ENCODE assay signal across 10 cellular contexts in genomic region chr7:116271161-116271979, GRCh38.
A peak's percentile ranks its signal among the peaks of the same experiment; 100 is the strongest.
DNase-seq lines count a peak whose midpoint lies in the region; ATAC-seq and TF ChIP-seq lines count a peak whose summit lies in the region.
"Had no signal": no experiment of that assay in that cellular context is flagged by ENCODE, and none has a peak within 500 bp of the region (broad histone marks: within the 10 kb centered on the region; RNA-seq: fewer than 3 reads in every experiment).

No MANE protein-coding gene starts in this region.

- H3K9me3 ChIP-seq in AG04450 (ENCODE audit: control insufficient read depth, insufficient read depth, low read length) (no peaks in the 10 kb centered on the region), RWPE2 (ENCODE audit: severe bottlenecking) (no peaks in the 10 kb centered on the region), osteoblast (ENCODE audit: low read depth, low read length) (no peaks in the 10 kb centered on the region), H9 (ENCODE audit: control insufficient read depth, low read depth, low read length) (no peaks in the 10 kb centered on the region)

- H3K9me3 Mint-ChIP-seq in H9 = no peaks in the 10 kb centered on the region

- no CpG with 5 or more reads among the region's 6 CpGs for WGBS in H9 (ENCODE audit: extremely low coverage, insufficient read length, low lambda C conversion rate)

- H3K23me2 ChIP-seq in H9 (ENCODE audit: insufficient read length, low read depth, low read length, poor library complexity, severe bottlenecking) = no peaks in the 10 kb centered on the region

- no peak overlapping the region for H4K91ac ChIP-seq in H9 (ENCODE audit: insufficient read length, low read depth, low read length)

- no peak overlapping the region for H4K5ac ChIP-seq in H9 (ENCODE audit: insufficient read length, low read depth, low read length)

- H3K4me1 Mint-ChIP-seq in H9 = peaks cover 5 to 8% of the 10 kb centered on the region in 2 experiments

- POLR2A ChIA-PET in AG04450 (lab: Yijun Ruan, JAX) = interaction anchor here (0.5 to 2.8 kb wide), 14 partner anchors 11 to 311 kb away, joined by 3 to 14 read pairs (median 4); no protein-coding TSS in a partner anchor

- H3K27ac Mint-ChIP-seq in H9 = 0 out of 7 replicates have a peak overlapping the region, but pooled peaks of 1 of the 3 experiments have one; percentile 57

- H4K8ac ChIP-seq in H9 (replicated peaks; ENCODE audit: insufficient read length, low read depth, low read length) = no peak overlapping the region

- H3K79me1 ChIP-seq in H9 (ENCODE audit: insufficient read depth, low read depth, low read length, poor library complexity, severe bottlenecking) = no peaks in the 10 kb centered on the region

- intact Hi-C loops in dorsolateral prefrontal cortex (cut with DNase I) = loop anchor here in 1 of 2 donors (5.0 kb wide), 1 partner anchor 41 kb away; no protein-coding TSS in a partner anchor

- H2AK5ac ChIP-seq in H9 (ENCODE audit: insufficient read length, low read length) = no peak overlapping the region

- H3K56ac ChIP-seq in H9 (ENCODE audit: insufficient read length, low read depth, low read length) = no peak overlapping the region

- no peak overlapping the region for H2BK20ac ChIP-seq in H9 (ENCODE audit: low read depth, low read length, poor library complexity, severe bottlenecking)

- no peak overlapping the region for H2BK12ac ChIP-seq in H9 (ENCODE audit: insufficient read length, low read depth, low read length)

- no peaks in the 10 kb centered on the region for H3K79me2 ChIP-seq in osteoblast (ENCODE audit: insufficient read depth, low read length)
- no peaks in the 10 kb centered on the region for H3K79me2 ChIP-seq in H9 (ENCODE audit: insufficient read depth, low read length)

- no peak overlapping the region for H2AFZ ChIP-seq in osteoblast (ENCODE audit: low read length)
- no peak overlapping the region for H2AFZ ChIP-seq in H9 (ENCODE audit: low read length)

- no peaks in the 10 kb centered on the region for H3K27me3 Mint-ChIP-seq in H9 (ENCODE audit: low read depth)

- H3T11ph ChIP-seq in H9 (ENCODE audit: low read length) = no peak overlapping the region

- H2BK5ac ChIP-seq in H9 (ENCODE audit: insufficient read length, low read length) = no peak overlapping the region

- H3K27me3 ChIP-seq in AG04450 (ENCODE audit: control insufficient read depth, insufficient read depth, low read length) (no peaks in the 10 kb centered on the region), RWPE2 (ENCODE audit: insufficient read depth, poor library complexity, severe bottlenecking) (no peaks in the 10 kb centered on the region), osteoblast (ENCODE audit: insufficient read depth, low read length) (no peaks in the 10 kb centered on the region), H9 (ENCODE audit: insufficient read depth, low read length) (no peaks in the 10 kb centered on the region), dorsolateral prefrontal cortex (peaks cover 0 to 5% (median 0%) of the 10 kb centered on the region in 45 donors)

- H3K27ac ChIP-seq in AG04450 (ENCODE audit: low read depth, low read length) (peak overlapping the region; percentile 79), RWPE2 (ENCODE audit: poor library complexity, severe bottlenecking) (peak overlapping the region; percentile 99), osteoblast (ENCODE audit: low read depth, low read length) (peak overlapping the region; percentile 88), H9 (ENCODE audit: insufficient read length, low read depth, low read length) (no peak overlapping the region), dorsolateral prefrontal cortex (no peak overlapping the region)
- H3K27ac ChIP-seq: C4-2B had no signal

- H4K20me1 ChIP-seq in osteoblast (ENCODE audit: insufficient read depth, low read length) = no peaks in the 10 kb centered on the region
- H4K20me1 ChIP-seq in H9 (ENCODE audit: control insufficient read depth, insufficient read depth, insufficient read length) = no peaks in the 10 kb centered on the region

- H3K4me2 ChIP-seq in osteoblast (ENCODE audit: insufficient read depth, low read length) (peak overlapping the region; percentile 79), H9 (ENCODE audit: insufficient read depth, insufficient read length, low read length) (no peak overlapping the region)

- H3K9ac ChIP-seq in H9 (ENCODE audit: extremely low read depth, insufficient read length, low read length) = no peak overlapping the region

- H3K14ac ChIP-seq in H9 (ENCODE audit: insufficient read depth, low read length) = no peak overlapping the region

- CTCF ChIA-PET in AG04450 (lab: Charles Lee) = interaction anchor here (1.0 to 2.4 kb wide), 4 partner anchors 12 to 320 kb away, joined by 3 to 6 read pairs (median 5); no protein-coding TSS in a partner anchor

- H3K4me3 Mint-ChIP-seq in H9 = no peak overlapping the region

- no peak overlapping the region for H2BK120ac ChIP-seq in H9 (ENCODE audit: low read depth, low read length, poor library complexity, severe bottlenecking)

- H3K23ac ChIP-seq in H9 (ENCODE audit: insufficient read length, low read depth, low read length) = no peak overlapping the region

- peak; percentile 51 for DNase-seq in AG04450 (ENCODE audit: low read depth, low spot score)
- no peak for DNase-seq in RWPE2 (ENCODE audit: low spot score)
- peak; percentile 69 for DNase-seq in fibroblast of mammary gland (ENCODE audit: low read depth)
- no peak for DNase-seq in osteoblast (ENCODE audit: insufficient read length, low spot score, missing footprints)
- DNase-seq in H9 = no peak
- no peak for DNase-seq in dorsolateral prefrontal cortex
- no peak for DNase-seq in GM19238 (ENCODE audit: insufficient read length, low spot score)
- DNase-seq: NCI-H187 treated with DMSO at 0.1 percent for 48 hours had no signal

- H3K36me3 Mint-ChIP-seq in H9 (ENCODE audit: insufficient read depth in 1 of 3, low read depth in 3 of 3) = no peaks in the 10 kb centered on the region

- ATAC-seq in RWPE2 (ENCODE audit: low read depth) (peak; percentile 35), GM18868 (IDR thresholded peaks at IDR 0.05; ENCODE audit: unreplicated experiment) (no peak)

- H3K36me3 ChIP-seq in RWPE2 (ENCODE audit: low read depth) (no peaks in the 10 kb centered on the region), osteoblast (ENCODE audit: insufficient read depth, low read length) (no peaks in the 10 kb centered on the region)

- no peak overlapping the region for H3K18ac ChIP-seq in H9 (ENCODE audit: insufficient read length, low read depth, low read length)

- peak overlapping the region; percentile 26 for H3K4me3 ChIP-seq in AG04450 (ENCODE audit: low read depth, low read length)
- no peak overlapping the region for H3K4me3 ChIP-seq in RWPE2 (ENCODE audit: severe bottlenecking)
- H3K4me3 ChIP-seq in fibroblast of mammary gland (ENCODE audit: control insufficient read depth, low read depth, low read length) = no peak overlapping the region
- peak overlapping the region; percentile 37 for H3K4me3 ChIP-seq in osteoblast (ENCODE audit: insufficient read depth, low read length)
- H3K4me3 ChIP-seq in dorsolateral prefrontal cortex = no peak overlapping the region

- no peak for TF ChIP-seq CTCF in AG04450 (IDR thresholded peaks at IDR 0.05; ENCODE audit: low read depth, low read length)
- no peak for TF ChIP-seq CTCF in RWPE2 (IDR thresholded peaks at IDR 0.05; ENCODE audit: poor library complexity, severe bottlenecking)
- no peak for TF ChIP-seq CTCF in fibroblast of mammary gland (conservative IDR thresholded peaks at IDR 0.05; ENCODE audit: control insufficient read depth, insufficient read depth, low read depth, low read length)
- TF ChIP-seq CTCF in osteoblast (IDR thresholded peaks at IDR 0.05; ENCODE audit: extremely low read depth, low read depth, low read length) = no peak
- no peak for TF ChIP-seq CTCF in H9 (conservative IDR thresholded peaks at IDR 0.05)
- TF ChIP-seq CTCF in dorsolateral prefrontal cortex (IDR thresholded peaks at IDR 0.05 in 54 of 56, conservative IDR thresholded peaks at IDR 0.05 in 2 of 56; ENCODE audit: low read depth in 1 of 56, partially characterized antibody in 56 of 56) = no peak

- peaks cover 51% of the 10 kb centered on the region for H3K4me1 ChIP-seq in RWPE2 (ENCODE audit: insufficient read depth, poor library complexity, severe bottlenecking)
- peaks cover 38% of the 10 kb centered on the region for H3K4me1 ChIP-seq in osteoblast (ENCODE audit: insufficient read depth, low read length)
- peaks cover 2% of the 10 kb centered on the region; the same call in 1 of the 2 replicates for H3K4me1 ChIP-seq in H9 (ENCODE audit: insufficient read depth, low read length)

- H2BK15ac ChIP-seq in H9 (ENCODE audit: low read depth, low read length) = no peak overlapping the region

- H3K4ac ChIP-seq in H9 (ENCODE audit: low read depth, low read length) = no peak overlapping the region

Comparison
In these comparisons a context has a peak if more than half of its experiments do, and no peak if none do; other contexts are left out.
1. DNase-seq: peak in AG04450 (single experiment) and fibroblast of mammary gland (single experiment); none in RWPE2 (single experiment), osteoblast (single experiment), H9 (single experiment), dorsolateral prefrontal cortex (0 of 10) and GM19238 (single experiment).
2. H3K27ac ChIP-seq: peak in AG04450 (single experiment), RWPE2 (single experiment) and osteoblast (single experiment); none in H9 (single experiment) and dorsolateral prefrontal cortex (0 of 59).
3. H3K4me3 ChIP-seq: peak in AG04450 (single experiment) and osteoblast (single experiment); none in RWPE2 (single experiment), fibroblast of mammary gland (single experiment) and dorsolateral prefrontal cortex (0 of 59).